Comparison of ENCODE assay signal across 28 cellular contexts in the genomic region with DNA sequence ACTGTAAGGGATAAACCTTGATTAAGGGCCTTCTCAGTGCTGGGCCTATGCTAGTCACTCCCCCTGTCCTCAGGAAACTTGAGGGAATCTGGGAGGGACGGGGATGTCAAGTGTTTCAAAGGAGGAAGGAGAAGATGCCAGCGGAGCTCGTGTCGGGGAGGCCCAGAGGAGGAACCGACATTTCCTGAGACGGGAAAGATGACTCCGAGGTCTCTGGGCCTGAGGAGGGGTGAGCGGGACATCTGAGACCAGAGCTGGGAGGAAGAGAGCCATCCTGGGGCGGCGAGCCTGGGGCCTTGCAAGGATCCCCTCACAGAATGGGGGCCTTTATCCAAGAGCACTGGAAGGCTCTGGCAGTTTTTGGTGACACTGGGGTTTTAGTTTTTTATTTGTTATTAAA. TPM values are rescaled to one million over a fixed set of nuclear protein-coding genes. Genes with fewer than 3 reads are reported as not detected.
"Had no signal": no experiment of that assay in that cellular context is flagged by ENCODE, and none has a peak within 500 bp of the region (broad histone marks: within the 10 kb centered on the region; RNA-seq: fewer than 3 reads in every experiment).

No MANE protein-coding gene starts in this region.

- DNase-seq: activated CD4-positive, alpha-beta T cell treated with anti-CD3 and anti-CD28 coated beads for 4 hours; activated CD4-positive, alpha-beta T cell treated with anti-CD3 and anti-CD28 coated beads, Interleukin-2, amount 50 U/mL, for 4 hours; activated gamma-delta T cell treated with Interleukin-2 at 50 U/mL for 16 hours; central memory CD4-positive, alpha-beta T cell; dermis blood vessel endothelial cell; effector CD4-positive, alpha-beta T cell; foreskin keratinocyte; hypothalamus; immature natural killer cell; kidney glomerular epithelial cell; left lung; stimulated activated CD4-positive, alpha-beta T cell treated with anti-CD3 and anti-CD28 coated beads, Interleukin-4, amount 100 ng/mL, for 24 hours; stimulated activated CD8-positive, alpha-beta memory T cell treated with anti-CD3 and anti-CD28 coated beads, Interleukin-4, amount 100 ng/mL, for 48 hours; stimulated activated naive B cell treated with anti-CD40 and anti-IgM and Interleukin-4, amounts not matched to agents 10 μg/mL and 1 μg/mL and 100 μg/mL, for 72 hours; stomach; T-helper 1 cell; thyroid gland; upper lobe of left lung had no signal

- H3K27me3 ChIP-seq: breast epithelium, esophagus muscularis mucosa, foreskin keratinocyte, heart left ventricle, left lung, ovary, stomach, thyroid gland, upper lobe of left lung, vagina had no signal

- FAIRE-seq: TTC549 had no signal

- H3K27ac ChIP-seq: breast epithelium, esophagus muscularis mucosa, foreskin keratinocyte, heart left ventricle, left lung, ovary, skin epidermis, stomach, thyroid gland, upper lobe of left lung, vagina, VCaP had no signal

- H3K4me1 ChIP-seq: breast epithelium, foreskin keratinocyte, heart left ventricle, left lung, thyroid gland, upper lobe of left lung, vagina had no signal

- H3K4me3 ChIP-seq: breast epithelium, esophagus muscularis mucosa, heart left ventricle, left lung, ovary, skin epidermis, stomach, thyroid gland, upper lobe of left lung, vagina had no signal

- H3K36me3 ChIP-seq: breast epithelium, ovary had no signal

- H3K9me3 ChIP-seq: breast epithelium, esophagus muscularis mucosa, heart left ventricle, left lung, ovary, stomach, thyroid gland, upper lobe of left lung, vagina had no signal

- ATAC-seq: activated T-helper 17 cell treated with anti-CD3 and anti-CD28 coated beads, Interleukin-2, amount 50 U/mL, for 72 hours; foreskin keratinocyte; heart left ventricle; left lung; sciatic nerve; stimulated activated naive B cell treated with anti-CD40 and anti-IgM and Interleukin-4, amounts not matched to agents 10 μg/mL and 1 μg/mL and 100 μg/mL, for 72 hours had no signal

RNA-seq across cellular contexts. Expression of a gene that starts 33.9 kb away (rescaled TPM):
- polyA plus RNA-seq: immature natural killer cell had no signal
